14 cellular contexts compared by ENCODE assay signal in genomic region chr4:93646225-93646930, GRCh38.
DNase-seq lines count a peak whose midpoint lies in the region; ATAC-seq and TF ChIP-seq lines count a peak whose summit lies in the region.
"Had no signal": no experiment of that assay in that cellular context is flagged by ENCODE, and none has a peak within 500 bp of the region (broad histone marks: within the 10 kb centered on the region; RNA-seq: fewer than 3 reads in every experiment).

No MANE protein-coding gene starts in this region.

- H3K27ac Mint-ChIP-seq in T-helper 17 cell, result no peak overlapping the region
- H3K27ac Mint-ChIP-seq: activated CD8-positive, alpha-beta T cell treated with anti-CD3 and anti-CD28 coated beads for 36 hours had no signal

- no peaks in the 10 kb centered on the region for H3K36me3 Mint-ChIP-seq in T-helper 17 cell (ENCODE audit: low read depth)

- H3K27ac ChIP-seq in RWPE1, result no peak overlapping the region
- H3K27ac ChIP-seq: heart right ventricle, HL-60 had no signal

- no peaks in the 10 kb centered on the region for H3K27me3 Mint-ChIP-seq in T-helper 17 cell
- H3K27me3 Mint-ChIP-seq: activated CD8-positive, alpha-beta T cell treated with anti-CD3 and anti-CD28 coated beads for 36 hours had no signal

- POLR2A ChIA-PET in RWPE1 (lab: Yijun Ruan, JAX; ENCODE audit: low non-redundant PET), result no interaction called here

- no peaks in the 10 kb centered on the region for H3K9me3 ChIP-seq in T-helper 17 cell (ENCODE audit: control insufficient read depth, low read length, poor library complexity, severe bottlenecking)

- CTCF ChIA-PET in RWPE1 (lab: Yijun Ruan, JAX), result interaction anchor here (0.6 kb wide), 1 partner anchor 62 kb away, joined by 4 read pairs; no protein-coding TSS in a partner anchor

- ATAC-seq in T-helper 17 cell, result no peak
- ATAC-seq: activated CD8-positive, alpha-beta T cell treated with anti-CD3 and anti-CD28 coated beads for 36 hours; heart right ventricle had no signal

- DNase-seq in Daoy (ENCODE audit: low read depth) (peak; percentile 4), H4 (ENCODE audit: low spot score) (peak; percentile 10), HuH-7 (ENCODE audit: low spot score) (peak; percentile 5), RWPE1 (ENCODE audit: low spot score) (peak; percentile 4), anterior cingulate cortex (lab: John Stamatoyannopoulos, UW) (no peak), CD1c-positive myeloid dendritic cell (ENCODE audit: extremely low spot score) (no peak), T-helper 17 cell (no peak)
- no peak for DNase-seq in activated CD4-positive, alpha-beta T cell treated with anti-CD3 and anti-CD28 coated beads, Interleukin-2, amount 50 U/mL, for 48 hours
- DNase-seq: activated CD8-positive, alpha-beta T cell treated with anti-CD3 and anti-CD28 coated beads for 36 hours; AML-193; effector CD8-positive, alpha-beta T cell; heart right ventricle; NCI-H446 had no signal

- H3K4me3 Mint-ChIP-seq in T-helper 17 cell, result no peak overlapping the region
- H3K4me3 Mint-ChIP-seq: activated CD8-positive, alpha-beta T cell treated with anti-CD3 and anti-CD28 coated beads for 36 hours had no signal

- no peaks in the 10 kb centered on the region for H3K4me1 Mint-ChIP-seq in T-helper 17 cell

- TF ChIP-seq CTCF in RWPE1 (conservative IDR thresholded peaks at IDR 0.05; ENCODE audit: low read depth), result no peak

Comparison
In these comparisons a context has a peak if more than half of its experiments do, and no peak if none do; other contexts are left out.
1. DNase-seq: peak in Daoy (single experiment), H4 (single experiment), HuH-7 (single experiment) and RWPE1 (single experiment); none in anterior cingulate cortex (0 of 58), activated CD4-positive, alpha-beta T cell treated with anti-CD3 and anti-CD28 coated beads, Interleukin-2, amount 50 U/mL, for 48 hours (0 of 2), CD1c-positive myeloid dendritic cell (single experiment) and T-helper 17 cell (0 of 3).